Comparison of ENCODE assay signal across 15 cellular contexts in genomic region chr6:135268740-135269139, GRCh38.
"Had no signal": no experiment of that assay in that cellular context is flagged by ENCODE, and none has a peak within 500 bp of the region (broad histone marks: within the 10 kb centered on the region; RNA-seq: fewer than 3 reads in every experiment).

No MANE protein-coding gene starts in this region.

- H3K36me3 ChIP-seq: neutrophil, sigmoid colon, tibial artery, uterus had no signal

- ATAC-seq: activated CD8-positive, alpha-beta memory T cell treated with anti-CD3 and anti-CD28 coated beads, Interleukin-2, amount 10 ng/mL, durations not matched to agents 7 days and 5 days; body of pancreas; naive thymus-derived CD8-positive, alpha-beta T cell had no signal

- H3K9ac ChIP-seq: parathyroid adenoma had no signal

- DNase-seq: activated CD4-positive, alpha-beta T cell treated with anti-CD3 and anti-CD28 coated beads for 1 hour; activated CD4-positive, alpha-beta T cell treated with anti-CD3 and anti-CD28 coated beads, Interleukin-2, amount 50 U/mL, for 4 hours; activated CD8-positive, alpha-beta memory T cell treated with anti-CD3 and anti-CD28 coated beads, Interleukin-2, amount 10 ng/mL, durations not matched to agents 7 days and 5 days; amniotic stem cell; body of pancreas; dorsolateral prefrontal cortex; naive thymus-derived CD8-positive, alpha-beta T cell; sigmoid colon; stimulated activated CD4-positive, alpha-beta T cell treated with anti-CD3 and anti-CD28 coated beads, Interleukin-4, amount 100 ng/mL, for 4 hours; stimulated activated naive CD4-positive, alpha-beta T cell; substantia nigra; tibial artery; uterus had no signal

- H3K79me2 ChIP-seq: parathyroid adenoma had no signal

- H3K27me3 ChIP-seq: body of pancreas, neutrophil, sigmoid colon, tibial artery, uterus had no signal

- H3K4me1 ChIP-seq: parathyroid adenoma, sigmoid colon, tibial artery, uterus had no signal

- H3K4me3 ChIP-seq: body of pancreas, dorsolateral prefrontal cortex, sigmoid colon, tibial artery, uterus had no signal

- H3K9me3 ChIP-seq: body of pancreas, neutrophil, sigmoid colon, tibial artery, uterus had no signal

- H3K27ac ChIP-seq: body of pancreas, dorsolateral prefrontal cortex, neutrophil, parathyroid adenoma, sigmoid colon, tibial artery, uterus had no signal

- H2AFZ ChIP-seq: parathyroid adenoma had no signal
